In the genomic region with DNA sequence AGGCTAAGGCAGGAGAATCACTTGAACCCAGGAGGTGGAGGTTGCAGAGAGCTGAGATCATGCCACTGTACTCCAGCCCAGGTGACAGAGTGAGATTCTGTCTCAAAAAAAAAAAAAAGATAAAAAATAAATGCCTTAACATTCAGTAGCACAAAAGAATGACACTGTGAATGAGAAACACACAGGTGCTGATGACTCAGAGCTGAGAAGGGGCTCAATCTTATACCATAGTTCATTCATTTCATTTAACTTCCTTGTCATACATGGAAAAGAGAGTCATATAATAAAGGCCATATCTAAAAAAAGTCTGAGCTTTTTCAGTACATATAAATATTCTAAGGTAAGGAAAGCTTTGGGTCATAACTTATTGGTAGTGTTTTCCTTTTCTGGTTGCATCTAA, we compare ENCODE assay signal across 22 cellular contexts. TPM values are rescaled to one million over a fixed set of nuclear protein-coding genes. Genes with fewer than 3 reads are reported as not detected.
"Had no signal": no experiment of that assay in that cellular context is flagged by ENCODE, and none has a peak within 500 bp of the region (broad histone marks: within the 10 kb centered on the region; RNA-seq: fewer than 3 reads in every experiment).

No MANE protein-coding gene starts in this region.

- H3K4me1 ChIP-seq: left ventricle myocardium inferior had no signal

- DNase-seq: activated CD8-positive, alpha-beta memory T cell treated with anti-CD3 and anti-CD28 coated beads for 24 hours; activated CD8-positive, alpha-beta memory T cell treated with anti-CD3 and anti-CD28 coated beads, Interleukin-2, amount 50 U/mL, for 48 hours; activated effector memory CD4-positive, alpha-beta T cell treated with anti-CD3 and anti-CD28 coated beads, Interleukin-2, amount 50 U/mL, for 16 hours; activated naive CD8-positive, alpha-beta T cell treated with anti-CD3 and anti-CD28 coated beads for 36 hours; activated T-cell treated with anti-CD3 and anti-CD28 coated beads, Interleukin-2, amount 50 U/mL, for 48 hours; amniotic stem cell; foreskin melanocyte; glutamatergic neuron; hypothalamus; islet precursor cell; left ventricle myocardium inferior; mammary epithelial cell; midbrain; nephron progenitor cell; nucleus accumbens; posterior cingulate gyrus; retina; stimulated activated CD8-positive, alpha-beta memory T cell treated with anti-CD3 and anti-CD28 coated beads, Interleukin-4, amount 100 ng/mL, for 48 hours; stimulated activated naive CD4-positive, alpha-beta T cell; T1000 had no signal

- H3K36me3 ChIP-seq: left ventricle myocardium inferior had no signal

- H3K36me3 Mint-ChIP-seq: activated naive CD8-positive, alpha-beta T cell treated with anti-CD3 and anti-CD28 coated beads for 36 hours had no signal

- H3K27ac ChIP-seq: epithelial cell of prostate, left ventricle myocardium inferior had no signal

- H3K4me3 Mint-ChIP-seq: activated naive CD8-positive, alpha-beta T cell treated with anti-CD3 and anti-CD28 coated beads for 36 hours; nephron progenitor cell had no signal

- H3K27ac Mint-ChIP-seq: activated naive CD8-positive, alpha-beta T cell treated with anti-CD3 and anti-CD28 coated beads for 36 hours; nephron progenitor cell had no signal

- H3K9me3 ChIP-seq: left ventricle myocardium inferior had no signal

- H3K9me3 Mint-ChIP-seq: activated naive CD8-positive, alpha-beta T cell treated with anti-CD3 and anti-CD28 coated beads for 36 hours; nephron progenitor cell had no signal

- H3K4me1 Mint-ChIP-seq: activated naive CD8-positive, alpha-beta T cell treated with anti-CD3 and anti-CD28 coated beads for 36 hours had no signal

- H3K4me3 ChIP-seq: left ventricle myocardium inferior had no signal

RNA-seq across cellular contexts. Expression of gene WWC1, which starts 40.6 kb away (rescaled TPM):
- total RNA-seq: T-helper 1 cell treated with Interleukin-12 subunit alpha and Interleukin-12 subunit beta and Interleukin-4 antibody, amounts not matched to agents 30 ng/mL and 1 ng/mL, for 36 hours had no signal
